Comparison of ENCODE assay signal across 1 cellular context in the genomic region with DNA sequence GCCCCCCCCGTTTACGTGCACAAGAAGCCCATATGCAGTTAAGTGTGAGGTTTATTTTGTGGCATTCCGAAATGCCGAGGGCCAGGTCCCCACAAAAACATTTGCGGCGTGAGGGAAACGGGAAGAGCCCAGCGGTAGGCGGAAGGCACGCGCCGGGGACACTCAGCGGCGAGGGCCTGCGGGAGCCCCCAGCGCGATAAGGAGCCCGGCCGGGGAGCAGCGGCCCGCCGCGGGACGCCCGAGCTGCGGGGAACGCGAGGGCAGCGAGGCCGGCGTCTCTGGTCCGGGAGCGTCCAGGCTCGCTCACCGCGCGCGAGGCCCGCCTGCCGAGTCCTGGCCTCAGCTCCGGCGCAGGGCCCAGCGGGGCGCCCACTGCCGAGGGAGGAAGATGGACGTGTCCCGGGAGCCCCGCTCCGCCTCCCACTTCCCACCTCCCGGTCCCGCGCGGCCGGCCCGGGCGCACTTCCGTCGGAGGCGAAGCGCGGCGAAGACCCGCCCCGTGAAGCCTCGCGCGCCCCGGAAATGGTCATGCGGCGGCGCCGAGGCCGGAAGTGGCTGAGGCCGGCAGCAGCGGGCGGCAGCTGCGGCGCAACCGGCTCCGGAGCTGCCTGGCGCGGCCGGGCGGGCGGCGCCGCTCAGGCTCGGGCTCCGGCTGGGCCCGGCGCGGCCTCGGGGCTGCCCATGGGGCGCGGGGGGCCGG.
TF ChIP-seq lines count a peak whose summit lies in the region.

A gene with protein sequence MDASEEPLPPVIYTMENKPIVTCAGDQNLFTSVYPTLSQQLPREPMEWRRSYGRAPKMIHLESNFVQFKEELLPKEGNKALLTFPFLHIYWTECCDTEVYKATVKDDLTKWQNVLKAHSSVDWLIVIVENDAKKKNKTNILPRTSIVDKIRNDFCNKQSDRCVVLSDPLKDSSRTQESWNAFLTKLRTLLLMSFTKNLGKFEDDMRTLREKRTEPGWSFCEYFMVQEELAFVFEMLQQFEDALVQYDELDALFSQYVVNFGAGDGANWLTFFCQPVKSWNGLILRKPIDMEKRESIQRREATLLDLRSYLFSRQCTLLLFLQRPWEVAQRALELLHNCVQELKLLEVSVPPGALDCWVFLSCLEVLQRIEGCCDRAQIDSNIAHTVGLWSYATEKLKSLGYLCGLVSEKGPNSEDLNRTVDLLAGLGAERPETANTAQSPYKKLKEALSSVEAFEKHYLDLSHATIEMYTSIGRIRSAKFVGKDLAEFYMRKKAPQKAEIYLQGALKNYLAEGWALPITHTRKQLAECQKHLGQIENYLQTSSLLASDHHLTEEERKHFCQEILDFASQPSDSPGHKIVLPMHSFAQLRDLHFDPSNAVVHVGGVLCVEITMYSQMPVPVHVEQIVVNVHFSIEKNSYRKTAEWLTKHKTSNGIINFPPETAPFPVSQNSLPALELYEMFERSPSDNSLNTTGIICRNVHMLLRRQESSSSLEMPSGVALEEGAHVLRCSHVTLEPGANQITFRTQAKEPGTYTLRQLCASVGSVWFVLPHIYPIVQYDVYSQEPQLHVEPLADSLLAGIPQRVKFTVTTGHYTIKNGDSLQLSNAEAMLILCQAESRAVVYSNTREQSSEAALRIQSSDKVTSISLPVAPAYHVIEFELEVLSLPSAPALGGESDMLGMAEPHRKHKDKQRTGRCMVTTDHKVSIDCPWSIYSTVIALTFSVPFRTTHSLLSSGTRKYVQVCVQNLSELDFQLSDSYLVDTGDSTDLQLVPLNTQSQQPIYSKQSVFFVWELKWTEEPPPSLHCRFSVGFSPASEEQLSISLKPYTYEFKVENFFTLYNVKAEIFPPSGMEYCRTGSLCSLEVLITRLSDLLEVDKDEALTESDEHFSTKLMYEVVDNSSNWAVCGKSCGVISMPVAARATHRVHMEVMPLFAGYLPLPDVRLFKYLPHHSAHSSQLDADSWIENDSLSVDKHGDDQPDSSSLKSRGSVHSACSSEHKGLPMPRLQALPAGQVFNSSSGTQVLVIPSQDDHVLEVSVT (plus strand): TSS at position 536 of the 700 bp plus-strand sequence. CDS start 185 bp downstream, outside the sequence.

TF ChIP-seq in HEK293, 187 proteins besides CTCF, POLR2A, EP300 and RAD21 (continued from another document):
- TF ChIP-seq, protein P1, sequence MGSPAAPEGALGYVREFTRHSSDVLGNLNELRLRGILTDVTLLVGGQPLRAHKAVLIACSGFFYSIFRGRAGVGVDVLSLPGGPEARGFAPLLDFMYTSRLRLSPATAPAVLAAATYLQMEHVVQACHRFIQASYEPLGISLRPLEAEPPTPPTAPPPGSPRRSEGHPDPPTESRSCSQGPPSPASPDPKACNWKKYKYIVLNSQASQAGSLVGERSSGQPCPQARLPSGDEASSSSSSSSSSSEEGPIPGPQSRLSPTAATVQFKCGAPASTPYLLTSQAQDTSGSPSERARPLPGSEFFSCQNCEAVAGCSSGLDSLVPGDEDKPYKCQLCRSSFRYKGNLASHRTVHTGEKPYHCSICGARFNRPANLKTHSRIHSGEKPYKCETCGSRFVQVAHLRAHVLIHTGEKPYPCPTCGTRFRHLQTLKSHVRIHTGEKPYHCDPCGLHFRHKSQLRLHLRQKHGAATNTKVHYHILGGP (tag by site-specific recombination; IDR thresholded peaks at IDR 0.05) = no peak
- TF ChIP-seq ZNF19 (tag by site-specific recombination; IDR thresholded peaks at IDR 0.05; ENCODE audit: low read depth) (no peak), ZNF169 (tag by site-specific recombination; IDR thresholded peaks at IDR 0.05) (no peak), ZNF146 (tag by site-specific recombination; IDR thresholded peaks at IDR 0.05) (0 out of 2 replicates have a peak, but pooled peaks have one; percentile 3)
TF ChIP-seq in HEK293: peak in this region for 28.
